8 cellular contexts compared by ENCODE assay signal in genomic region chr7:151518105-151518780, GRCh38. TPM values are rescaled to one million over a fixed set of nuclear protein-coding genes. Genes with fewer than 3 reads are reported as not detected.
A peak's percentile ranks its signal among the peaks of the same experiment; 100 is the strongest.
DNase-seq lines count a peak whose midpoint lies in the region; ATAC-seq, FAIRE-seq and TF ChIP-seq lines count a peak whose summit lies in the region.

No MANE protein-coding gene starts in this region.

- TF ChIP-seq CTCF in astrocyte of the cerebellum (IDR thresholded peaks at IDR 0.05; ENCODE audit: low read depth, low read length, missing control alignments): no peak

- peaks cover 0 to 9% of the 10 kb centered on the region in 2 donors for H3K4me1 ChIP-seq in small intestine (ENCODE audit: control insufficient read depth in 2 of 2, insufficient read depth in 1 of 2, low read depth in 1 of 2, low read length in 1 of 2)

- H3K36me3 Mint-ChIP-seq in T-helper 17 cell (ENCODE audit: low read depth): no peaks in the 10 kb centered on the region

- H3K4me3 ChIP-seq in astrocyte of the cerebellum (ENCODE audit: low read depth, low read length) (peak overlapping the region; percentile 90), iPS-11a (ENCODE audit: low read depth, low read length) (peak overlapping the region; percentile 73), small intestine (ENCODE audit: low read depth in 1 of 2, low read length in 2 of 2) (peak overlapping the region; percentile 84 to 92)

- DNase-seq in NK-92 treated with Interleukin-12 subunit alpha and Interleukin-12 subunit beta, amount 100 ng/mL, for 24 hours (lab: John Stamatoyannopoulos, UW): peak; percentile 73
- no peak for DNase-seq in NK-92 (lab: John Stamatoyannopoulos, UW; ENCODE audit: unreplicated experiment)
- DNase-seq in T-helper 17 cell: peak; percentile 14 to 30 (median 16)
- DNase-seq in astrocyte of the cerebellum (ENCODE audit: low read depth): no peak
- DNase-seq in small intestine: peak; percentile 89
- no peak for DNase-seq in epidermal melanocyte (ENCODE audit: insufficient read length, low spot score)
- DNase-seq in DMS114 treated with DMSO at 0.1 percent for 48 hours (lab: John Stamatoyannopoulos, UW; ENCODE audit: unreplicated experiment): no peak

- no peak for FAIRE-seq in small intestine (lab: Jason Lieb, UNC)

- in situ Hi-C loops in astrocyte of the cerebellum (cut with HindIII; ENCODE audit: low sequenced_read_pairs): no loop called here

- no peaks in the 10 kb centered on the region for H3K27me3 ChIP-seq in small intestine (ENCODE audit: control insufficient read depth in 2 of 2, insufficient read depth in 2 of 2, low read length in 2 of 2)

- no peak for ATAC-seq in T-helper 17 cell

- peaks cover 45% of the 10 kb centered on the region for H3K4me1 Mint-ChIP-seq in T-helper 17 cell

- 0 to 2% (median 1%) methylated on average over 30 of the region's 30 CpGs for WGBS in small intestine, 3 donors

- H3K27ac Mint-ChIP-seq in T-helper 17 cell: peak overlapping the region; percentile 89

- no peaks in the 10 kb centered on the region for H3K27me3 Mint-ChIP-seq in T-helper 17 cell

- H3K36me3 ChIP-seq in small intestine (ENCODE audit: control insufficient read depth in 2 of 2, insufficient read depth in 2 of 2, low read length in 2 of 2): no peaks in the 10 kb centered on the region

- H3K27ac ChIP-seq in small intestine (ENCODE audit: low read depth in 1 of 2, low read length in 1 of 2): peak overlapping the region; percentile 99

- H3K4me3 Mint-ChIP-seq in T-helper 17 cell: peak overlapping the region; percentile 97

- H3K9me3 ChIP-seq in T-helper 17 cell (ENCODE audit: control insufficient read depth, low read length, poor library complexity, severe bottlenecking) (no peaks in the 10 kb centered on the region), small intestine (ENCODE audit: control insufficient read depth, low read depth) (no peaks in the 10 kb centered on the region)

RNA-seq across cellular contexts. Expression of gene RHEB, which starts 1.5 kb away (rescaled TPM):
- 10 to 100 TPM; 62.5 to 71.1 TPM for total RNA-seq in T-helper 17 cell
- 10 to 100 TPM; 54.4 to 84.6 (median 69.6) TPM for polyA plus RNA-seq in small intestine

Comparison
In these comparisons a context has a peak if more than half of its experiments do, and no peak if none do; other contexts are left out.
1. DNase-seq: peak in NK-92 treated with Interleukin-12 subunit alpha and Interleukin-12 subunit beta, amount 100 ng/mL, for 24 hours (single experiment), T-helper 17 cell (3 of 3) and small intestine (single experiment); none in NK-92 (single experiment), astrocyte of the cerebellum (single experiment), epidermal melanocyte (single experiment) and DMS114 treated with DMSO at 0.1 percent for 48 hours (single experiment).
2. Peak in every context shown above with its lines, with median percentiles within 50 percentile points of each other: H3K4me3 ChIP-seq.